Comparison of ENCODE assay signal across 21 cellular contexts in the genomic region with DNA sequence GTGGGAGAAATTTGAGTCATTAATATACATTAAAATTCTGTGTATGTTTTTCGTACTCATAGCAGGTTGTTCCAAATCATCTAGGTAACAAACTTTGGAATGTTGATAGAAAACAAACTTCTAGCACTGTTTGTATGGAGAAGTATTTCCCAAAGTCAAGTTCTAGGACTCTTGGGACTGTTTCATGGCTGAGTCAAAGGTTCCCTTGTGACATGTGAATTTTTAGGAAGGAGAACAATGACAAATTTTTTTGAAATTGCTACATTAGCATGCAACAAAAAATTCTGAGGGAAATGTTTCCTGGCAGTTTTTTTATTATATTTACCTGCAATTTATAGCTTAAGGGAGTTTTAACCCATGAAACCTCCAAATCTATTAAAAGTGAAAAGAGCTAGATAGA.
DNase-seq lines count a peak whose midpoint lies in the region; ATAC-seq, FAIRE-seq and TF ChIP-seq lines count a peak whose summit lies in the region.
"Had no signal": no experiment of that assay in that cellular context is flagged by ENCODE, and none has a peak within 500 bp of the region (broad histone marks: within the 10 kb centered on the region; RNA-seq: fewer than 3 reads in every experiment).

No MANE protein-coding gene starts in this region.

- H3K9me3 ChIP-seq in adipocyte (ENCODE audit: control insufficient read depth, low read length) (no peaks in the 10 kb centered on the region), esophagus squamous epithelium (no peaks in the 10 kb centered on the region)
- H3K9me3 ChIP-seq: SJSA1 had no signal

- ATAC-seq in GM18873 (IDR thresholded peaks at IDR 0.05; ENCODE audit: low FRiP score, unreplicated experiment): no peak
- ATAC-seq: Right ventricle myocardium inferior had no signal

- peak overlapping the region; percentile 80 for H3K27ac Mint-ChIP-seq in osteocyte (ENCODE audit: unreplicated experiment)
- H3K27ac Mint-ChIP-seq: B cell, CD14-positive monocyte, IgD-negative memory B cell had no signal

- WGBS in esophagus squamous epithelium, 2 donors: 78 to 91% methylated on average over 1 of the region's 1 CpG

- TF ChIP-seq CTCF in osteocyte (IDR thresholded peaks at IDR 0.05) (no peak), esophagus squamous epithelium (IDR thresholded peaks at IDR 0.05) (no peak)

- intact Hi-C loops in esophagus squamous epithelium (cut with DNase I): no loop called here

- H3K36me3 Mint-ChIP-seq in osteocyte (ENCODE audit: unreplicated experiment): no peaks in the 10 kb centered on the region
- H3K36me3 Mint-ChIP-seq: CD14-positive monocyte, IgD-negative memory B cell had no signal

- no peaks in the 10 kb centered on the region for H3K27me3 Mint-ChIP-seq in osteocyte (ENCODE audit: unreplicated experiment)
- H3K27me3 Mint-ChIP-seq: B cell, IgD-negative memory B cell had no signal

- H2AFZ ChIP-seq in ACC112 (ENCODE audit: low read length, unreplicated experiment): no peak overlapping the region

- H3K4me3 Mint-ChIP-seq in osteocyte (ENCODE audit: unreplicated experiment): no peak overlapping the region
- H3K4me3 Mint-ChIP-seq: B cell, CD14-positive monocyte, IgD-negative memory B cell had no signal

- H3K9ac ChIP-seq in adipocyte (ENCODE audit: low read length): peak overlapping the region; percentile 37

- H3K27ac ChIP-seq in ACC112 (ENCODE audit: low read depth, low read length) (peak overlapping the region; percentile 56), esophagus squamous epithelium (no peak overlapping the region)
- H3K27ac ChIP-seq: SJSA1 had no signal

- DNase-seq in H54 (ENCODE audit: insufficient read length, low spot score): no peak
- DNase-seq in adipocyte (ENCODE audit: low read depth): no peak
- no peak for DNase-seq in osteocyte (ENCODE audit: extremely low spot score, unreplicated experiment)
- no peak for DNase-seq in COLO829 (ENCODE audit: low spot score)
- no peak for DNase-seq in T1000 (lab: John Stamatoyannopoulos, UW)
- DNase-seq in esophagus squamous epithelium (lab: John Stamatoyannopoulos, UW): no peak
- DNase-seq: 8988T, DMS79 treated with DMSO at 0.1 percent for 48 hours, GOT3, NCI-H1694, NCI-H2171, NCI-H345, NCI-H524 had no signal

- peaks cover 63% of the 10 kb centered on the region for H3K79me2 ChIP-seq in ACC112 (ENCODE audit: control insufficient read depth, insufficient read depth, low read length, unreplicated experiment)

- H3K36me3 ChIP-seq in ACC112 (ENCODE audit: insufficient read depth, low read length) (no peaks in the 10 kb centered on the region), adipocyte (ENCODE audit: control insufficient read depth, insufficient read depth, low read length, severe bottlenecking) (no peaks in the 10 kb centered on the region), esophagus squamous epithelium (no peaks in the 10 kb centered on the region)
- H3K36me3 ChIP-seq: SJSA1 had no signal

- H3K27me3 ChIP-seq in ACC112 (ENCODE audit: insufficient read depth, low read length) (no peaks in the 10 kb centered on the region), adipocyte (replicated peaks; ENCODE audit: control insufficient read depth, insufficient read depth, low read length) (no peaks in the 10 kb centered on the region), esophagus squamous epithelium (no peaks in the 10 kb centered on the region)
- H3K27me3 ChIP-seq: SJSA1 had no signal

- H3K9me3 Mint-ChIP-seq in osteocyte (ENCODE audit: unreplicated experiment): no peaks in the 10 kb centered on the region
- H3K9me3 Mint-ChIP-seq: CD14-positive monocyte, IgD-negative memory B cell had no signal

- peaks cover 50% of the 10 kb centered on the region for H3K4me1 ChIP-seq in ACC112 (ENCODE audit: control insufficient read depth, insufficient read depth, low read length, unreplicated experiment)
- peaks cover 72% of the 10 kb centered on the region for H3K4me1 ChIP-seq in adipocyte (ENCODE audit: control insufficient read depth, insufficient read depth, low read length)
- peaks cover 0 to 34% (median 3%) of the 10 kb centered on the region in 3 donors for H3K4me1 ChIP-seq in esophagus squamous epithelium

- peak; percentile 60 for FAIRE-seq in H54 (lab: Jason Lieb, UNC)
- FAIRE-seq: GM12891 had no signal

- H3K4me3 ChIP-seq in ACC112 (ENCODE audit: low read depth, low read length) (no peak overlapping the region), adipocyte (ENCODE audit: low read length) (peak overlapping the region; percentile 38), esophagus squamous epithelium (no peak overlapping the region)
- H3K4me3 ChIP-seq: SJSA1 had no signal

- H3K4me1 Mint-ChIP-seq in osteocyte (ENCODE audit: unreplicated experiment): peaks cover 49% of the 10 kb centered on the region
- H3K4me1 Mint-ChIP-seq: B cell, CD14-positive monocyte had no signal

- TF ChIP-seq POLR2A in H54 (IDR thresholded peaks at IDR 0.05; ENCODE audit: low read depth, low read length) (no peak), esophagus squamous epithelium (IDR thresholded peaks at IDR 0.05) (no peak)
